Comparison of ENCODE assay signal across 10 cellular contexts in genomic region chr9:114452219-114453169, GRCh38. TPM values are rescaled to one million over a fixed set of nuclear protein-coding genes. Genes with fewer than 3 reads are reported as not detected.
DNase-seq lines count a peak whose midpoint lies in the region; ATAC-seq and FAIRE-seq lines count a peak whose summit lies in the region.
"Had no signal": no experiment of that assay in that cellular context is flagged by ENCODE, and none has a peak within 500 bp of the region (broad histone marks: within the 10 kb centered on the region; RNA-seq: fewer than 3 reads in every experiment).

No MANE protein-coding gene starts in this region.

- H3K27me3 Mint-ChIP-seq in activated naive CD8-positive, alpha-beta T cell treated with anti-CD3 and anti-CD28 coated beads for 36 hours: no peaks in the 10 kb centered on the region
- no peaks in the 10 kb centered on the region for H3K27me3 Mint-ChIP-seq in stimulated activated naive CD8-positive, alpha-beta T cell treated with anti-CD3 and anti-CD28 coated beads, Interleukin-15, amount 100 ng/mL, for 72 hours

- H3K36me3 Mint-ChIP-seq in activated naive CD8-positive, alpha-beta T cell treated with anti-CD3 and anti-CD28 coated beads for 36 hours: no peaks in the 10 kb centered on the region

- peak overlapping the region; percentile 69 for H3K27ac Mint-ChIP-seq in activated naive CD8-positive, alpha-beta T cell treated with anti-CD3 and anti-CD28 coated beads for 36 hours
- H3K27ac Mint-ChIP-seq in stimulated activated naive CD8-positive, alpha-beta T cell treated with anti-CD3 and anti-CD28 coated beads, Interleukin-15, amount 100 ng/mL, for 72 hours: peak overlapping the region; percentile 61 to 76

- ATAC-seq in stimulated activated naive CD8-positive, alpha-beta T cell treated with anti-CD3 and anti-CD28 coated beads, Interleukin-15, amount 100 ng/mL, for 72 hours: peak; percentile 27
- ATAC-seq in HG03175 (IDR thresholded peaks at IDR 0.05; ENCODE audit: unreplicated experiment): no peak
- ATAC-seq in GM19035 (IDR thresholded peaks at IDR 0.05; ENCODE audit: unreplicated experiment): no peak

- DNase-seq in activated effector memory CD4-positive, alpha-beta T cell treated with anti-CD3 and anti-CD28 coated beads, Interleukin-2, amount 50 U/mL, for 16 hours: peak; percentile 68
- DNase-seq in activated effector memory CD4-positive, alpha-beta T cell treated with Interleukin-2 at 50 U/mL for 16 hours: no peak
- DNase-seq in NCI-H510A (lab: John Stamatoyannopoulos, UW) (peak; percentile 62), HTR-8/SVneo (ENCODE audit: insufficient read length, low spot score) (no peak)
- DNase-seq in activated naive CD8-positive, alpha-beta T cell treated with anti-CD3 and anti-CD28 coated beads for 36 hours: peak; percentile 27
- peak in 1 of 2 donors; percentile 23 for DNase-seq in stimulated activated naive CD8-positive, alpha-beta T cell treated with anti-CD3 and anti-CD28 coated beads, Interleukin-15, amount 100 ng/mL, for 72 hours
- DNase-seq: T1000 had no signal

- H3K4me1 Mint-ChIP-seq in activated naive CD8-positive, alpha-beta T cell treated with anti-CD3 and anti-CD28 coated beads for 36 hours: peaks cover 28% of the 10 kb centered on the region
- peaks cover 40% of the 10 kb centered on the region for H3K4me1 Mint-ChIP-seq in stimulated activated naive CD8-positive, alpha-beta T cell treated with anti-CD3 and anti-CD28 coated beads, Interleukin-15, amount 100 ng/mL, for 72 hours

- FAIRE-seq in HTR-8/SVneo (lab: Jason Lieb, UNC): no peak
- FAIRE-seq: GM19239 had no signal

- peaks cover 3% of the 10 kb centered on the region for H3K9me3 Mint-ChIP-seq in activated naive CD8-positive, alpha-beta T cell treated with anti-CD3 and anti-CD28 coated beads for 36 hours
- no peaks in the 10 kb centered on the region for H3K9me3 Mint-ChIP-seq in stimulated activated naive CD8-positive, alpha-beta T cell treated with anti-CD3 and anti-CD28 coated beads, Interleukin-15, amount 100 ng/mL, for 72 hours

- H3K4me3 Mint-ChIP-seq in activated naive CD8-positive, alpha-beta T cell treated with anti-CD3 and anti-CD28 coated beads for 36 hours: no peak overlapping the region
- H3K4me3 Mint-ChIP-seq in stimulated activated naive CD8-positive, alpha-beta T cell treated with anti-CD3 and anti-CD28 coated beads, Interleukin-15, amount 100 ng/mL, for 72 hours: peak overlapping the region in 1 of 2 donors; percentile 19

RNA-seq across cellular contexts. Expression of gene WHRN, which starts 52.8 kb away (rescaled TPM):
- 1 to 10 TPM; 4.6 to 5.8 TPM for total RNA-seq in activated naive CD8-positive, alpha-beta T cell treated with anti-CD3 and anti-CD28 coated beads for 36 hours

Comparison
In these comparisons a context has a peak if more than half of its experiments do, and no peak if none do; other contexts are left out.
1. DNase-seq: peak in activated effector memory CD4-positive, alpha-beta T cell treated with anti-CD3 and anti-CD28 coated beads, Interleukin-2, amount 50 U/mL, for 16 hours (single experiment), NCI-H510A (single experiment) and activated naive CD8-positive, alpha-beta T cell treated with anti-CD3 and anti-CD28 coated beads for 36 hours (single experiment); none in activated effector memory CD4-positive, alpha-beta T cell treated with Interleukin-2 at 50 U/mL for 16 hours (single experiment) and HTR-8/SVneo (single experiment).